In the genomic region with DNA sequence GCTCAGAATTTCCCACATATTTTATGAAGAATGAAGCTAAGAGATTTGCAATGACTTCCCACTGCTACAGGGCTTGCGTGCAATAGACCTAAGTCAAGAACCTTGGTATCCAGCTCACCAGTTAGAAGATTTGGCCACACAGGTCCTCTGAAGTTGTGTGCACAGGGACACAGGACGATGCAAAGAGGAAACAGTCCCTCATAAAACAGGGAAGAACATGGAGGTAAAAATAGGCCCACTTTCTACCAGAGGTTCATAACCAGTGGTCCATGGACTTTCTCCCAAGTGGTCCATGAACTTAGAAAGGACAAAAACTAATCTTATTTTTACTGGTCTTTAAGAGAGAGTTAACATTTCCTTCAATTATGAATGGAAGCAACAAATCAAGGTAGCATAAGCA, we compare ENCODE assay signal across 8 cellular contexts. TPM values are rescaled to one million over a fixed set of nuclear protein-coding genes. Genes with fewer than 3 reads are reported as not detected.
A peak's percentile ranks its signal among the peaks of the same experiment; 100 is the strongest.
DNase-seq lines count a peak whose midpoint lies in the region; ATAC-seq and TF ChIP-seq lines count a peak whose summit lies in the region.

No MANE protein-coding gene starts in this region.

- H3K9me3 ChIP-seq in iPS-15b (ENCODE audit: control insufficient read depth, insufficient read depth, low read length) (no peaks in the 10 kb centered on the region), stomach (no peaks in the 10 kb centered on the region)

- CTCF ChIA-PET in activated CD8-positive, alpha-beta memory T cell treated with anti-CD3 and anti-CD28 coated beads, Interleukin-2, amount 10 ng/mL, durations not matched to agents 7 days and 5 days (lab: Charles Lee): interaction anchor here (1.5 to 4.3 kb wide), 2 partner anchors 16 to 105 kb away, joined by 6 to 21 read pairs; partner anchors contain the start of gene ZSCAN26
- CTCF ChIA-PET in activated CD4-positive, alpha-beta memory T cell treated with anti-CD3 and anti-CD28 coated beads, Interleukin-2, amount 10 ng/mL, durations not matched to agents 7 days and 5 days (lab: Charles Lee): no interaction called here

- POLR2A ChIA-PET in activated CD4-positive, alpha-beta memory T cell treated with anti-CD3 and anti-CD28 coated beads, Interleukin-2, amount 10 ng/mL, durations not matched to agents 7 days and 5 days (lab: Charles Lee): no interaction called here

- no peak overlapping the region for H3K27ac Mint-ChIP-seq in activated CD8-positive, alpha-beta memory T cell treated with anti-CD3 and anti-CD28 coated beads, Interleukin-2, amount 10 ng/mL, durations not matched to agents 7 days and 5 days
- no peak overlapping the region for H3K27ac Mint-ChIP-seq in activated CD4-positive, alpha-beta memory T cell treated with anti-CD3 and anti-CD28 coated beads, Interleukin-2, amount 10 ng/mL, durations not matched to agents 7 days and 5 days

- TF ChIP-seq CTCF in stomach (IDR thresholded peaks at IDR 0.05): no peak

- no peaks in the 10 kb centered on the region for H3K27me3 ChIP-seq in iPS-15b (ENCODE audit: control insufficient read depth, insufficient read depth, low read length)
- H3K27me3 ChIP-seq in stomach: peaks cover 0 to 18% (median 0%) of the 10 kb centered on the region in 3 donors

- H3K36me3 Mint-ChIP-seq in activated CD8-positive, alpha-beta memory T cell treated with anti-CD3 and anti-CD28 coated beads, Interleukin-2, amount 10 ng/mL, durations not matched to agents 7 days and 5 days: peaks cover 32% of the 10 kb centered on the region
- peaks cover 29% of the 10 kb centered on the region for H3K36me3 Mint-ChIP-seq in activated CD4-positive, alpha-beta memory T cell treated with anti-CD3 and anti-CD28 coated beads, Interleukin-2, amount 10 ng/mL, durations not matched to agents 7 days and 5 days (ENCODE audit: low read depth)

- WGBS in stomach, 5 donors: 76 to 89% (median 83%) methylated on average over 2 of the region's 2 CpGs

- no peaks in the 10 kb centered on the region for H3K9me3 Mint-ChIP-seq in activated CD8-positive, alpha-beta memory T cell treated with anti-CD3 and anti-CD28 coated beads, Interleukin-2, amount 10 ng/mL, durations not matched to agents 7 days and 5 days (ENCODE audit: low read depth)
- no peaks in the 10 kb centered on the region for H3K9me3 Mint-ChIP-seq in activated CD4-positive, alpha-beta memory T cell treated with anti-CD3 and anti-CD28 coated beads, Interleukin-2, amount 10 ng/mL, durations not matched to agents 7 days and 5 days

- no peaks in the 10 kb centered on the region for H3K36me3 ChIP-seq in iPS-15b (ENCODE audit: control insufficient read depth, insufficient read depth, low read length)
- peaks cover 17 to 39% (median 32%) of the 10 kb centered on the region in 4 donors for H3K36me3 ChIP-seq in stomach

- H3K4me1 ChIP-seq in iPS-15b (ENCODE audit: control insufficient read depth, insufficient read depth, low read length) (peaks cover 4% of the 10 kb centered on the region), stomach (peaks cover 4 to 29% (median 21%) of the 10 kb centered on the region in 4 donors)

- no peak for TF ChIP-seq POLR2A in stomach (IDR thresholded peaks at IDR 0.05)

- H3K4me1 Mint-ChIP-seq in activated CD8-positive, alpha-beta memory T cell treated with anti-CD3 and anti-CD28 coated beads, Interleukin-2, amount 10 ng/mL, durations not matched to agents 7 days and 5 days: peaks cover 26% of the 10 kb centered on the region
- H3K4me1 Mint-ChIP-seq in activated CD4-positive, alpha-beta memory T cell treated with anti-CD3 and anti-CD28 coated beads, Interleukin-2, amount 10 ng/mL, durations not matched to agents 7 days and 5 days: peaks cover 29% of the 10 kb centered on the region

- no peak for DNase-seq in activated CD8-positive, alpha-beta memory T cell treated with anti-CD3 and anti-CD28 coated beads, Interleukin-2, amount 10 ng/mL, durations not matched to agents 7 days and 5 days
- no peak for DNase-seq in activated CD8-positive, alpha-beta memory T cell treated with anti-CD3 and anti-CD28 coated beads, Interleukin-2, amount 50 U/mL, for 48 hours
- no peak for DNase-seq in activated CD4-positive, alpha-beta memory T cell treated with anti-CD3 and anti-CD28 coated beads, Interleukin-2, amount 10 ng/mL, durations not matched to agents 7 days and 5 days
- DNase-seq in stomach (no peak), HCEC 1CT (no peak)
- no peak for DNase-seq in stimulated activated naive CD4-positive, alpha-beta T cell treated with Interleukin-2 at 50 U/mL for 16 hours (lab: John Stamatoyannopoulos, UW)

- peak overlapping the region; percentile 53 for H3K4me3 Mint-ChIP-seq in activated CD8-positive, alpha-beta memory T cell treated with anti-CD3 and anti-CD28 coated beads, Interleukin-2, amount 10 ng/mL, durations not matched to agents 7 days and 5 days
- peak overlapping the region; percentile 64 for H3K4me3 Mint-ChIP-seq in activated CD4-positive, alpha-beta memory T cell treated with anti-CD3 and anti-CD28 coated beads, Interleukin-2, amount 10 ng/mL, durations not matched to agents 7 days and 5 days

- H3K27ac ChIP-seq in stomach: no peak overlapping the region

- intact Hi-C loops in stomach (cut with DNase I; ENCODE audit: low total_unique reads): no loop called here

- no peak for TF ChIP-seq EP300 in stomach (IDR thresholded peaks at IDR 0.05)

- H3K4me3 ChIP-seq in iPS-15b (ENCODE audit: low read depth, low read length): peak overlapping the region; percentile 97
- H3K4me3 ChIP-seq in stomach: peak overlapping the region in 3 of 4 donors; percentile 84 to 98 (median 96)

- no peak overlapping the region for H3K9ac ChIP-seq in iPS-15b (ENCODE audit: low read depth, low read length)

- no peaks in the 10 kb centered on the region for H3K27me3 Mint-ChIP-seq in activated CD8-positive, alpha-beta memory T cell treated with anti-CD3 and anti-CD28 coated beads, Interleukin-2, amount 10 ng/mL, durations not matched to agents 7 days and 5 days
- no peaks in the 10 kb centered on the region for H3K27me3 Mint-ChIP-seq in activated CD4-positive, alpha-beta memory T cell treated with anti-CD3 and anti-CD28 coated beads, Interleukin-2, amount 10 ng/mL, durations not matched to agents 7 days and 5 days

- ATAC-seq in activated CD8-positive, alpha-beta memory T cell treated with anti-CD3 and anti-CD28 coated beads, Interleukin-2, amount 10 ng/mL, durations not matched to agents 7 days and 5 days: no peak
- ATAC-seq in HG03139 (IDR thresholded peaks at IDR 0.05; ENCODE audit: unreplicated experiment): no peak

RNA-seq across cellular contexts. Expression of gene ZKSCAN4, which starts 1.3 kb away (rescaled TPM):
- total RNA-seq in activated CD8-positive, alpha-beta memory T cell treated with anti-CD3 and anti-CD28 coated beads, Interleukin-2, amount 10 ng/mL, durations not matched to agents 7 days and 5 days: 1 to 10 TPM; 5.7 to 6.1 TPM
- 1 to 10 TPM; 6.3 to 6.6 TPM for total RNA-seq in activated CD4-positive, alpha-beta memory T cell treated with anti-CD3 and anti-CD28 coated beads, Interleukin-2, amount 10 ng/mL, durations not matched to agents 7 days and 5 days
- 1 to 10 TPM in 4 of 5 donors, under 1 TPM in 1; under 0.01 to 6.4 (median 2.0) TPM for total RNA-seq in stomach
- polyA plus RNA-seq in stomach: 1 to 10 TPM; 1.8 to 3.8 (median 2.6) TPM

RNA-seq across cellular contexts. Expression of gene NKAPL, which starts 8.3 kb away (rescaled TPM):
- under 1 TPM in 1 of 2 experiments, not detected in 1; 0.26 TPM for total RNA-seq in activated CD8-positive, alpha-beta memory T cell treated with anti-CD3 and anti-CD28 coated beads, Interleukin-2, amount 10 ng/mL, durations not matched to agents 7 days and 5 days
- not detected for total RNA-seq in activated CD4-positive, alpha-beta memory T cell treated with anti-CD3 and anti-CD28 coated beads, Interleukin-2, amount 10 ng/mL, durations not matched to agents 7 days and 5 days
- under 1 TPM in 2 of 5 donors, not detected in 3; 0.45 to 0.55 TPM for total RNA-seq in stomach
- polyA plus RNA-seq in stomach: 1 to 10 TPM in 2 of 3 donors, under 1 TPM in 1; 0.87 to 4.4 (median 2.2) TPM

RNA-seq across cellular contexts. Expression of gene ZSCAN26, which starts 16.2 kb away (rescaled TPM):
- total RNA-seq in activated CD8-positive, alpha-beta memory T cell treated with anti-CD3 and anti-CD28 coated beads, Interleukin-2, amount 10 ng/mL, durations not matched to agents 7 days and 5 days: 10 to 100 TPM in 1 of 2 experiments, 1 to 10 TPM in 1; 7.8 to 11.7 TPM
- total RNA-seq in activated CD4-positive, alpha-beta memory T cell treated with anti-CD3 and anti-CD28 coated beads, Interleukin-2, amount 10 ng/mL, durations not matched to agents 7 days and 5 days: 10 to 100 TPM in 1 of 2 experiments, 1 to 10 TPM in 1; 9.9 to 10.2 TPM
- total RNA-seq in stomach: 10 to 100 TPM; 12.2 to 46.9 (median 28.5) TPM
- polyA plus RNA-seq in stomach: 1 to 10 TPM; 7.0 to 8.2 (median 7.2) TPM

RNA-seq across cellular contexts. Expression of gene ZSCAN9, which starts 25.7 kb away (rescaled TPM):
- total RNA-seq in activated CD8-positive, alpha-beta memory T cell treated with anti-CD3 and anti-CD28 coated beads, Interleukin-2, amount 10 ng/mL, durations not matched to agents 7 days and 5 days: 10 to 100 TPM in 1 of 2 experiments, 1 to 10 TPM in 1; 7.0 to 11.6 TPM
- total RNA-seq in activated CD4-positive, alpha-beta memory T cell treated with anti-CD3 and anti-CD28 coated beads, Interleukin-2, amount 10 ng/mL, durations not matched to agents 7 days and 5 days: 1 to 10 TPM; 4.9 to 5.6 TPM
- 10 to 100 TPM in 3 of 5 donors, 1 to 10 TPM in 2; 1.8 to 37.9 (median 15.1) TPM for total RNA-seq in stomach
- 1 to 10 TPM; 5.7 to 7.9 (median 7.0) TPM for polyA plus RNA-seq in stomach

RNA-seq across cellular contexts. Expression of gene PGBD1, which starts 30.6 kb away (rescaled TPM):
- 1 to 10 TPM; 3.9 to 4.2 TPM for total RNA-seq in activated CD8-positive, alpha-beta memory T cell treated with anti-CD3 and anti-CD28 coated beads, Interleukin-2, amount 10 ng/mL, durations not matched to agents 7 days and 5 days
- total RNA-seq in activated CD4-positive, alpha-beta memory T cell treated with anti-CD3 and anti-CD28 coated beads, Interleukin-2, amount 10 ng/mL, durations not matched to agents 7 days and 5 days: 1 to 10 TPM; 1.8 to 2.0 TPM
- total RNA-seq in stomach: 1 to 10 TPM in 3 of 5 donors, under 1 TPM in 2; 0.58 to 5.8 (median 5.1) TPM
- 1 to 10 TPM in 2 of 3 donors, under 1 TPM in 1; 0.92 to 2.0 (median 1.4) TPM for polyA plus RNA-seq in stomach
